ENCODE assay signal across 8 cellular contexts in genomic region chr7:150379590-150380379, GRCh38. TPM values are rescaled to one million over a fixed set of nuclear protein-coding genes. Genes with fewer than 3 reads are reported as not detected.
DNase-seq lines count a peak whose midpoint lies in the region; ATAC-seq and TF ChIP-seq lines count a peak whose summit lies in the region.

No MANE protein-coding gene starts in this region.

- DNase-seq in activated naive CD4-positive, alpha-beta T cell treated with anti-CD3 and anti-CD28 coated beads for 36 hours = peak; percentile 36
- DNase-seq in activated naive CD4-positive, alpha-beta T cell treated with anti-CD3 and anti-CD28 coated beads, Interleukin-2, amount 50 U/mL, for 16 hours = no peak
- peak; percentile 34 for DNase-seq in activated CD8-positive, alpha-beta T cell treated with anti-CD3 and anti-CD28 coated beads, Interleukin-2, amount 10 ng/mL, durations not matched to agents 7 days and 5 days
- DNase-seq in left ventricle myocardium inferior (no peak), retinal pigment epithelial cell (ENCODE audit: low read depth) (no peak), T1000 (lab: John Stamatoyannopoulos, UW) (no peak)

- no peaks in the 10 kb centered on the region for H3K27me3 ChIP-seq in left ventricle myocardium inferior (ENCODE audit: low read depth)

- intact Hi-C loops in activated naive CD4-positive, alpha-beta T cell treated with anti-CD3 and anti-CD28 coated beads for 36 hours (cut with micrococcal nuclease) = loop anchor here (1.0 to 10.0 kb wide), 8 partner anchors 10 to 705 kb away; partner anchors contain the start of genes AGAP3, FASTK, TMUB1 and ZNF862
- intact Hi-C loops in left ventricle myocardium inferior (cut with micrococcal nuclease) = no loop called here

- H3K36me3 Mint-ChIP-seq in activated naive CD4-positive, alpha-beta T cell treated with anti-CD3 and anti-CD28 coated beads for 36 hours (ENCODE audit: low read depth) = no peaks in the 10 kb centered on the region
- H3K36me3 Mint-ChIP-seq in activated CD8-positive, alpha-beta T cell treated with anti-CD3 and anti-CD28 coated beads, Interleukin-2, amount 10 ng/mL, durations not matched to agents 7 days and 5 days (ENCODE audit: low read depth) = peaks cover 3% of the 10 kb centered on the region

- no peaks in the 10 kb centered on the region for H3K27me3 Mint-ChIP-seq in activated naive CD4-positive, alpha-beta T cell treated with anti-CD3 and anti-CD28 coated beads for 36 hours (ENCODE audit: low read depth)
- H3K27me3 Mint-ChIP-seq in activated CD8-positive, alpha-beta T cell treated with anti-CD3 and anti-CD28 coated beads, Interleukin-2, amount 10 ng/mL, durations not matched to agents 7 days and 5 days (ENCODE audit: low read depth) = no peaks in the 10 kb centered on the region

- TF ChIP-seq CTCF in left ventricle myocardium inferior (IDR thresholded peaks at IDR 0.05; ENCODE audit: borderline replicate concordance) = no peak
- no peak for TF ChIP-seq CTCF in retinal pigment epithelial cell (conservative IDR thresholded peaks at IDR 0.05; ENCODE audit: low read depth, low read length)

- H3K4me3 Mint-ChIP-seq in activated naive CD4-positive, alpha-beta T cell treated with anti-CD3 and anti-CD28 coated beads for 36 hours = peak overlapping the region; percentile 87
- H3K4me3 Mint-ChIP-seq in activated CD8-positive, alpha-beta T cell treated with anti-CD3 and anti-CD28 coated beads, Interleukin-2, amount 10 ng/mL, durations not matched to agents 7 days and 5 days = peak overlapping the region; percentile 86

- H3K4me1 Mint-ChIP-seq in activated naive CD4-positive, alpha-beta T cell treated with anti-CD3 and anti-CD28 coated beads for 36 hours (ENCODE audit: low read depth) = peaks cover 42% of the 10 kb centered on the region
- H3K4me1 Mint-ChIP-seq in activated CD8-positive, alpha-beta T cell treated with anti-CD3 and anti-CD28 coated beads, Interleukin-2, amount 10 ng/mL, durations not matched to agents 7 days and 5 days (ENCODE audit: low read depth) = peaks cover 40% of the 10 kb centered on the region

- ATAC-seq in HG03571 (IDR thresholded peaks at IDR 0.05; ENCODE audit: unreplicated experiment) (peak; percentile 5), GM19324 (IDR thresholded peaks at IDR 0.05; ENCODE audit: low FRiP score, unreplicated experiment) (no peak)
- ATAC-seq in activated CD8-positive, alpha-beta T cell treated with anti-CD3 and anti-CD28 coated beads, Interleukin-2, amount 10 ng/mL, durations not matched to agents 7 days and 5 days = no peak

- H3K9me3 Mint-ChIP-seq in activated naive CD4-positive, alpha-beta T cell treated with anti-CD3 and anti-CD28 coated beads for 36 hours = no peaks in the 10 kb centered on the region
- no peaks in the 10 kb centered on the region for H3K9me3 Mint-ChIP-seq in activated CD8-positive, alpha-beta T cell treated with anti-CD3 and anti-CD28 coated beads, Interleukin-2, amount 10 ng/mL, durations not matched to agents 7 days and 5 days (ENCODE audit: insufficient read depth)

- peak overlapping the region; percentile 62 for H3K27ac Mint-ChIP-seq in activated naive CD4-positive, alpha-beta T cell treated with anti-CD3 and anti-CD28 coated beads for 36 hours
- H3K27ac Mint-ChIP-seq in activated CD8-positive, alpha-beta T cell treated with anti-CD3 and anti-CD28 coated beads, Interleukin-2, amount 10 ng/mL, durations not matched to agents 7 days and 5 days = peak overlapping the region; percentile 19

- peaks cover 31% of the 10 kb centered on the region for H3K4me1 ChIP-seq in left ventricle myocardium inferior

- H3K27ac ChIP-seq in left ventricle myocardium inferior (replicated peaks) = peak overlapping the region; percentile 97

- H3K9me3 ChIP-seq in left ventricle myocardium inferior (replicated peaks) = no peaks in the 10 kb centered on the region

- no peaks in the 10 kb centered on the region for H3K36me3 ChIP-seq in left ventricle myocardium inferior

- POLR2A ChIA-PET in activated CD8-positive, alpha-beta T cell treated with anti-CD3 and anti-CD28 coated beads, Interleukin-2, amount 10 ng/mL, durations not matched to agents 7 days and 5 days (lab: Charles Lee) = interaction anchor here (3.0 kb wide), 1 partner anchor 10 kb away, joined by 13 read pairs; no protein-coding TSS in a partner anchor

- CTCF ChIA-PET in activated naive CD4-positive, alpha-beta T cell treated with anti-CD3 and anti-CD28 coated beads for 36 hours (lab: Charles Lee) = no interaction called here
- CTCF ChIA-PET in activated CD8-positive, alpha-beta T cell treated with anti-CD3 and anti-CD28 coated beads, Interleukin-2, amount 10 ng/mL, durations not matched to agents 7 days and 5 days (lab: Charles Lee) = interaction anchor here (1.1 kb wide), 1 partner anchor 22 kb away, joined by 3 read pairs; no protein-coding TSS in a partner anchor

- H3K4me3 ChIP-seq in left ventricle myocardium inferior (peak overlapping the region; percentile 95), retinal pigment epithelial cell (ENCODE audit: low read length) (peak overlapping the region; percentile 86)

RNA-seq across cellular contexts. Expression of gene ZNF775, which starts 0.7 kb away (rescaled TPM):
- 1 to 10 TPM; 4.5 to 5.2 TPM for total RNA-seq in activated naive CD4-positive, alpha-beta T cell treated with anti-CD3 and anti-CD28 coated beads for 36 hours
- 1 to 10 TPM; 6.7 to 7.7 TPM for total RNA-seq in activated CD8-positive, alpha-beta T cell treated with anti-CD3 and anti-CD28 coated beads, Interleukin-2, amount 10 ng/mL, durations not matched to agents 7 days and 5 days
- total RNA-seq in left ventricle myocardium inferior = 3.1 TPM

RNA-seq across cellular contexts. Expression of gene REPIN1, which starts 11.2 kb away (rescaled TPM):
- total RNA-seq in activated naive CD4-positive, alpha-beta T cell treated with anti-CD3 and anti-CD28 coated beads for 36 hours = 10 to 100 TPM; 45.7 to 49.3 TPM
- total RNA-seq in activated CD8-positive, alpha-beta T cell treated with anti-CD3 and anti-CD28 coated beads, Interleukin-2, amount 10 ng/mL, durations not matched to agents 7 days and 5 days = 10 to 100 TPM; 40.9 to 43.1 TPM
- total RNA-seq in left ventricle myocardium inferior = 110 TPM

RNA-seq across cellular contexts. Expression of gene RARRES2, which starts 38.4 kb away (rescaled TPM):
- not detected for total RNA-seq in activated naive CD4-positive, alpha-beta T cell treated with anti-CD3 and anti-CD28 coated beads for 36 hours
- not detected for total RNA-seq in activated CD8-positive, alpha-beta T cell treated with anti-CD3 and anti-CD28 coated beads, Interleukin-2, amount 10 ng/mL, durations not matched to agents 7 days and 5 days
- total RNA-seq in left ventricle myocardium inferior = 17.6 TPM

RNA-seq across cellular contexts. Expression of gene ACTR3C, which starts 56.4 kb away (rescaled TPM):
- total RNA-seq in activated naive CD4-positive, alpha-beta T cell treated with anti-CD3 and anti-CD28 coated beads for 36 hours = 1 to 10 TPM; 3.1 to 3.4 TPM
- total RNA-seq in activated CD8-positive, alpha-beta T cell treated with anti-CD3 and anti-CD28 coated beads, Interleukin-2, amount 10 ng/mL, durations not matched to agents 7 days and 5 days = 1 to 10 TPM; 4.6 TPM
- 5.1 TPM for total RNA-seq in left ventricle myocardium inferior

RNA-seq across cellular contexts. Expression of gene LRRC61, which starts 56.6 kb away (rescaled TPM):
- total RNA-seq in activated naive CD4-positive, alpha-beta T cell treated with anti-CD3 and anti-CD28 coated beads for 36 hours = 10 to 100 TPM; 10.3 to 13.3 TPM
- 10 to 100 TPM; 21.0 to 21.4 TPM for total RNA-seq in activated CD8-positive, alpha-beta T cell treated with anti-CD3 and anti-CD28 coated beads, Interleukin-2, amount 10 ng/mL, durations not matched to agents 7 days and 5 days
- 4.3 TPM for total RNA-seq in left ventricle myocardium inferior

Comparison
In these comparisons a context has a peak if more than half of its experiments do, and no peak if none do; other contexts are left out.
1. DNase-seq: peak in activated naive CD4-positive, alpha-beta T cell treated with anti-CD3 and anti-CD28 coated beads for 36 hours (single experiment) and activated CD8-positive, alpha-beta T cell treated with anti-CD3 and anti-CD28 coated beads, Interleukin-2, amount 10 ng/mL, durations not matched to agents 7 days and 5 days (single experiment); none in activated naive CD4-positive, alpha-beta T cell treated with anti-CD3 and anti-CD28 coated beads, Interleukin-2, amount 50 U/mL, for 16 hours (single experiment), left ventricle myocardium inferior (single experiment), retinal pigment epithelial cell (single experiment) and T1000 (single experiment).
2. RNA of gene RARRES2, which starts 38.4 kb away (total RNA-seq): 17.6 TPM in left ventricle myocardium inferior (single experiment); not detected in activated naive CD4-positive, alpha-beta T cell treated with anti-CD3 and anti-CD28 coated beads for 36 hours and not detected in activated CD8-positive, alpha-beta T cell treated with anti-CD3 and anti-CD28 coated beads, Interleukin-2, amount 10 ng/mL, durations not matched to agents 7 days and 5 days; every median in the first group is over 10 times any median in the second.